15 cellular contexts compared by ENCODE assay signal in genomic region chr4:176838611-176839411, GRCh38. TPM values are rescaled to one million over a fixed set of nuclear protein-coding genes. Genes with fewer than 3 reads are reported as not detected.
DNase-seq lines count a peak whose midpoint lies in the region; ATAC-seq, FAIRE-seq and TF ChIP-seq lines count a peak whose summit lies in the region.
"Had no signal": no experiment of that assay in that cellular context is flagged by ENCODE, and none has a peak within 500 bp of the region (broad histone marks: within the 10 kb centered on the region; RNA-seq: fewer than 3 reads in every experiment).

No MANE protein-coding gene starts in this region.

- H3K4me1 ChIP-seq in right atrium auricular region: no peaks in the 10 kb centered on the region
- no peaks in the 10 kb centered on the region for H3K4me1 ChIP-seq in uterus

- no peaks in the 10 kb centered on the region for H3K36me3 ChIP-seq in right atrium auricular region
- no peaks in the 10 kb centered on the region for H3K36me3 ChIP-seq in uterus
- H3K36me3 ChIP-seq: neural progenitor cell had no signal

- intact Hi-C loops in Right ventricle myocardium superior (cut with DNase I): no loop called here
- intact Hi-C loops in uterus (cut with DNase I; ENCODE audit: low total_unique reads): no loop called here

- TF ChIP-seq CTCF in right atrium auricular region (IDR thresholded peaks at IDR 0.05) (no peak), uterus (IDR thresholded peaks at IDR 0.05) (no peak)

- no peaks in the 10 kb centered on the region for H3K27me3 ChIP-seq in right atrium auricular region
- H3K27me3 ChIP-seq in uterus: no peaks in the 10 kb centered on the region
- H3K27me3 ChIP-seq: neural progenitor cell had no signal

- ATAC-seq in Right ventricle myocardium superior (ENCODE audit: poor library complexity): no peak

- no peak for FAIRE-seq in urothelium cell line (lab: Jason Lieb, UNC)
- FAIRE-seq: A204.1 had no signal

- H3K9me3 ChIP-seq in right atrium auricular region: no peaks in the 10 kb centered on the region
- H3K9me3 ChIP-seq in uterus: no peaks in the 10 kb centered on the region

- H3K27ac ChIP-seq in right atrium auricular region: no peak overlapping the region
- H3K27ac ChIP-seq in uterus: no peak overlapping the region
- H3K27ac ChIP-seq: neural progenitor cell had no signal

- DNase-seq in Right ventricle myocardium superior: peak; percentile 44
- DNase-seq in right atrium auricular region (ENCODE audit: low spot score): no peak
- DNase-seq in amniotic epithelial cell (ENCODE audit: low read depth): peak; percentile 41
- peak; percentile 79 for DNase-seq in glomerular visceral epithelial cell (ENCODE audit: extremely low spot score)
- DNase-seq in urothelium cell line (ENCODE audit: low spot score): peak; percentile 33
- no peak for DNase-seq in uterus
- no peak for DNase-seq in NCI-H82 treated with DMSO at 0.1 percent for 48 hours (lab: John Stamatoyannopoulos, UW; ENCODE audit: unreplicated experiment)
- DNase-seq in activated CD4-positive, alpha-beta T cell treated with anti-CD3 and anti-CD28 coated beads for 48 hours: no peak
- DNase-seq: activated CD4-positive, alpha-beta T cell treated with anti-CD3 and anti-CD28 coated beads, Interleukin-2, amount 50 U/mL, for 1 hour; KG1; NCI-H2081 treated with DMSO at 0.1 percent for 48 hours; stimulated activated CD4-positive, alpha-beta T cell treated with anti-CD3 and anti-CD28 coated beads, Interleukin-15, amount 100 ng/mL, for 24 hours had no signal

- TF ChIP-seq POLR2A in uterus (IDR thresholded peaks at IDR 0.05): no peak

- H3K4me3 ChIP-seq in right atrium auricular region: no peak overlapping the region
- H3K4me3 ChIP-seq in uterus: no peak overlapping the region
- H3K4me3 ChIP-seq: neural progenitor cell had no signal

RNA-seq across cellular contexts. Expression of gene VEGFC, which starts 46.1 kb away (rescaled TPM):
- total RNA-seq in Right ventricle myocardium superior (5.4 TPM), right atrium auricular region (1 to 10 TPM; 6.4 to 8.6 TPM), uterus (10 to 100 TPM in 3 of 4 donors, 1 to 10 TPM in 1; 3.8 to 31.5 (median 14.6) TPM)
- total RNA-seq: T-helper 1 cell treated with Interleukin-12 subunit alpha and Interleukin-12 subunit beta and Interleukin-4 antibody, amounts not matched to agents 30 ng/mL and 1 ng/mL, for 36 hours had no signal

Comparison
In these comparisons a context has a peak if more than half of its experiments do, and no peak if none do; other contexts are left out.
1. DNase-seq: peak in Right ventricle myocardium superior (single experiment), amniotic epithelial cell (single experiment), glomerular visceral epithelial cell (single experiment) and urothelium cell line (single experiment); none in right atrium auricular region (single experiment), uterus (0 of 2), NCI-H82 treated with DMSO at 0.1 percent for 48 hours (single experiment) and activated CD4-positive, alpha-beta T cell treated with anti-CD3 and anti-CD28 coated beads for 48 hours (single experiment).